8 cellular contexts compared by ENCODE assay signal in the genomic region with DNA sequence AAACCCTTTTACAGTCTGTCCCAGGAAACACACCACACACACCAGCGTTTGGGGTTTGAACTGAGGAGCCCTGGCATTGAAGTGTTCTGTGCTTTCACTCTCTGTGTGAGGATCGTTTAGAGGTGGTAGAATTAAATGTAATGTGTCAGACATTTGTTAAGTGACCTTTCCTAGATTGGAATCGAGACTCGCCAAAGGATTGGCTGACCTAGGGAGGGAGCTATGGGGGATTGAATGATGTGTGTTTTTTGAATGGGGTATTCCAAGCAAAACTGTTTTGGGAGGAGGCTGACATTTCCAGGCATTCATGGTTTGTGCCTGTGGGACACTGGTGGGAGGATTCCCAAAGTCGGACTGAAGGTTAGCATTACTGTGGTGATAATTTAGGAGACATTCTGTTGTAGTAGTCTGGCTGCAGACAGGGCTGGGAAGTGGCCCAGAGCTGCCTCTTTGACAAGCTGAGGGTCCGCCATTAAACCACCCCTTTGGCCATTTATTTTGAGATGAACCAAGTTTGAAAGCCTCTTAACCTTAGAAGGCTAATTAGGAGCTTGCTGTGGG. TPM values are rescaled to one million over a fixed set of nuclear protein-coding genes. Genes with fewer than 3 reads are reported as not detected.
A peak's percentile ranks its signal among the peaks of the same experiment; 100 is the strongest.
DNase-seq lines count a peak whose midpoint lies in the region; TF ChIP-seq lines count a peak whose summit lies in the region.

No MANE protein-coding gene starts in this region.

- WGBS in esophagus squamous epithelium, 2 donors = 50% methylated on average over 6 of the region's 6 CpGs

- no peaks in the 10 kb centered on the region for H3F3A ChIP-seq in neural cell (ENCODE audit: insufficient read depth, low read length, poor library complexity, severe bottlenecking)

- no peaks in the 10 kb centered on the region for H3K36me3 Mint-ChIP-seq in T-helper 2 cell treated with Interferon-gamma antibody and Interleukin-4, amounts not matched to agents 5 μg/mL and 100 μg/mL, for 36 hours (ENCODE audit: low read depth)

- no peak for TF ChIP-seq RAD21 in neural cell (conservative IDR thresholded peaks at IDR 0.05)

- H3K27me3 Mint-ChIP-seq in T-helper 2 cell treated with Interferon-gamma antibody and Interleukin-4, amounts not matched to agents 5 μg/mL and 100 μg/mL, for 36 hours (ENCODE audit: low read depth) = peaks cover 29% of the 10 kb centered on the region

- DNase-seq in esophagus squamous epithelium (lab: John Stamatoyannopoulos, UW) (no peak), globus pallidus (ENCODE audit: low spot score) (no peak), NCI-H2227 (lab: John Stamatoyannopoulos, UW; ENCODE audit: unreplicated experiment) (no peak)
- no peak for DNase-seq in stimulated activated CD4-positive, alpha-beta T cell treated with anti-CD3 and anti-CD28 coated beads, Interleukin-4, amount 100 ng/mL, for 24 hours
- DNase-seq in T-helper 2 cell treated with Interferon-gamma antibody and Interleukin-4, amounts not matched to agents 5 μg/mL and 100 μg/mL, for 36 hours (ENCODE audit: low spot score) = no peak

- H3K27me3 ChIP-seq in BLaER1 = no peaks in the 10 kb centered on the region
- H3K27me3 ChIP-seq in esophagus squamous epithelium = peaks cover 0 to 16% (median 0%) of the 10 kb centered on the region in 4 donors
- H3K27me3 ChIP-seq in neural cell (ENCODE audit: insufficient read depth, low read depth, low read length) = no peaks in the 10 kb centered on the region

- no peak for TF ChIP-seq EP300 in neural cell (conservative IDR thresholded peaks at IDR 0.05; ENCODE audit: poor library complexity, severe bottlenecking)

- peak overlapping the region; percentile 92; the same call in 1 of the 2 replicates for H3K27ac ChIP-seq in BLaER1
- H3K27ac ChIP-seq in esophagus squamous epithelium = peak overlapping the region; percentile 25 to 84 (median 60)
- peak overlapping the region; percentile 66 for H3K27ac ChIP-seq in neural cell (ENCODE audit: low read length)

- no peak overlapping the region for H3K4me3 Mint-ChIP-seq in T-helper 2 cell treated with Interferon-gamma antibody and Interleukin-4, amounts not matched to agents 5 μg/mL and 100 μg/mL, for 36 hours

- peak overlapping the region; percentile 90; the same call in 1 of the 2 replicates for H3K9ac ChIP-seq in BLaER1
- H3K9ac ChIP-seq in neural cell (ENCODE audit: low read length) = peak overlapping the region; percentile 78

- H3K27ac Mint-ChIP-seq in T-helper 2 cell treated with Interferon-gamma antibody and Interleukin-4, amounts not matched to agents 5 μg/mL and 100 μg/mL, for 36 hours = no peak overlapping the region

- H3K4me3 ChIP-seq in BLaER1 (peak overlapping the region; percentile 83), esophagus squamous epithelium (peak overlapping the region in 3 of 4 donors; percentile 60 to 80 (median 75)), neural cell (ENCODE audit: low read length) (peak overlapping the region; percentile 91)

- H3K4me2 ChIP-seq in BLaER1 (peak overlapping the region; percentile 89), neural cell (ENCODE audit: low read length) (peak overlapping the region; percentile 88)

- H4K20me1 ChIP-seq in BLaER1 (peaks cover 47% of the 10 kb centered on the region), neural cell (ENCODE audit: insufficient read depth) (no peaks in the 10 kb centered on the region)

- H3K4me1 ChIP-seq in BLaER1 (peaks cover 23% of the 10 kb centered on the region), esophagus squamous epithelium (peaks cover 0 to 47% (median 0%) of the 10 kb centered on the region in 3 donors)

- H3K9me2 ChIP-seq in neural cell (ENCODE audit: insufficient read depth, low read length) = no peaks in the 10 kb centered on the region

- H3K4me1 Mint-ChIP-seq in T-helper 2 cell treated with Interferon-gamma antibody and Interleukin-4, amounts not matched to agents 5 μg/mL and 100 μg/mL, for 36 hours (ENCODE audit: low read depth) = peaks cover 8% of the 10 kb centered on the region

- no peak overlapping the region for H2AFZ ChIP-seq in neural cell (ENCODE audit: low read depth, low read length)

- no peak for TF ChIP-seq POLR2A in esophagus squamous epithelium (IDR thresholded peaks at IDR 0.05)

- peaks cover 56% of the 10 kb centered on the region for H3K79me2 ChIP-seq in neural cell (replicated peaks; ENCODE audit: insufficient read depth, low read length)

- no peaks in the 10 kb centered on the region for H3K9me3 ChIP-seq in BLaER1
- H3K9me3 ChIP-seq in esophagus squamous epithelium = no peaks in the 10 kb centered on the region
- no peaks in the 10 kb centered on the region for H3K9me3 ChIP-seq in neural cell (ENCODE audit: low read length)

- no peaks in the 10 kb centered on the region for H3K9me3 Mint-ChIP-seq in T-helper 2 cell treated with Interferon-gamma antibody and Interleukin-4, amounts not matched to agents 5 μg/mL and 100 μg/mL, for 36 hours

- intact Hi-C loops in esophagus squamous epithelium (cut with DNase I) = no loop called here

- H3K36me3 ChIP-seq in BLaER1 (peaks cover 5% of the 10 kb centered on the region; the same call in 1 of the 2 replicates), esophagus squamous epithelium (no peaks in the 10 kb centered on the region), neural cell (ENCODE audit: insufficient read depth, low read length) (no peaks in the 10 kb centered on the region)

- no peak for TF ChIP-seq CTCF in esophagus squamous epithelium (IDR thresholded peaks at IDR 0.05)
- no peak for TF ChIP-seq CTCF in neural cell (IDR thresholded peaks at IDR 0.05; ENCODE audit: poor library complexity, severe bottlenecking)

TF ChIP-seq in PFSK-1, 5 proteins besides CTCF, POLR2A, EP300 and RAD21:
- TF ChIP-seq TAF1 (IDR thresholded peaks at IDR 0.05; ENCODE audit: borderline replicate concordance, insufficient read depth, low read length) (0 out of 2 replicates have a peak, but pooled peaks have one; percentile 19), POLR2AphosphoS5 (IDR thresholded peaks at IDR 0.05; ENCODE audit: low read depth, low read length) (no peak)

TF ChIP-seq in neural cell, 6 proteins besides CTCF, POLR2A, EP300 and RAD21:
- TF ChIP-seq TAF1 (IDR thresholded peaks at IDR 0.05; ENCODE audit: low read depth) (no peak), POLR2AphosphoS5 (IDR thresholded peaks at IDR 0.05) (no peak), EZH2 (IDR thresholded peaks at IDR 0.05; ENCODE audit: borderline replicate concordance, insufficient read depth, low read length, poor library complexity, severe bottlenecking) (no peak), SMC3 (conservative IDR thresholded peaks at IDR 0.05; ENCODE audit: poor library complexity) (no peak), MXI1 (conservative IDR thresholded peaks at IDR 0.05; ENCODE audit: poor library complexity, severe bottlenecking) (no peak)
- TF ChIP-seq, protein P1, sequence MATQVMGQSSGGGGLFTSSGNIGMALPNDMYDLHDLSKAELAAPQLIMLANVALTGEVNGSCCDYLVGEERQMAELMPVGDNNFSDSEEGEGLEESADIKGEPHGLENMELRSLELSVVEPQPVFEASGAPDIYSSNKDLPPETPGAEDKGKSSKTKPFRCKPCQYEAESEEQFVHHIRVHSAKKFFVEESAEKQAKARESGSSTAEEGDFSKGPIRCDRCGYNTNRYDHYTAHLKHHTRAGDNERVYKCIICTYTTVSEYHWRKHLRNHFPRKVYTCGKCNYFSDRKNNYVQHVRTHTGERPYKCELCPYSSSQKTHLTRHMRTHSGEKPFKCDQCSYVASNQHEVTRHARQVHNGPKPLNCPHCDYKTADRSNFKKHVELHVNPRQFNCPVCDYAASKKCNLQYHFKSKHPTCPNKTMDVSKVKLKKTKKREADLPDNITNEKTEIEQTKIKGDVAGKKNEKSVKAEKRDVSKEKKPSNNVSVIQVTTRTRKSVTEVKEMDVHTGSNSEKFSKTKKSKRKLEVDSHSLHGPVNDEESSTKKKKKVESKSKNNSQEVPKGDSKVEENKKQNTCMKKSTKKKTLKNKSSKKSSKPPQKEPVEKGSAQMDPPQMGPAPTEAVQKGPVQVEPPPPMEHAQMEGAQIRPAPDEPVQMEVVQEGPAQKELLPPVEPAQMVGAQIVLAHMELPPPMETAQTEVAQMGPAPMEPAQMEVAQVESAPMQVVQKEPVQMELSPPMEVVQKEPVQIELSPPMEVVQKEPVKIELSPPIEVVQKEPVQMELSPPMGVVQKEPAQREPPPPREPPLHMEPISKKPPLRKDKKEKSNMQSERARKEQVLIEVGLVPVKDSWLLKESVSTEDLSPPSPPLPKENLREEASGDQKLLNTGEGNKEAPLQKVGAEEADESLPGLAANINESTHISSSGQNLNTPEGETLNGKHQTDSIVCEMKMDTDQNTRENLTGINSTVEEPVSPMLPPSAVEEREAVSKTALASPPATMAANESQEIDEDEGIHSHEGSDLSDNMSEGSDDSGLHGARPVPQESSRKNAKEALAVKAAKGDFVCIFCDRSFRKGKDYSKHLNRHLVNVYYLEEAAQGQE (IDR thresholded peaks at IDR 0.05; ENCODE audit: borderline replicate concordance) = no peak

RNA-seq across cellular contexts. Expression of gene MYO1B, which starts 1.7 kb away (rescaled TPM):
- 18.7 TPM for polyA plus RNA-seq in PFSK-1 (2012; ENCODE audit: insufficient read length, low read depth)
- 100 to 1,000 TPM in 1 of 4 donors, 10 to 100 TPM in 3; 24.6 to 152 (median 37.5) TPM for total RNA-seq in esophagus squamous epithelium
- polyA plus RNA-seq in neural cell = 67.0 and 72.2 TPM in 2 replicates
- polyA minus RNA-seq in neural cell = 124 and 129 TPM in 2 replicates
